1 cellular context compared by ENCODE assay signal in the genomic region with DNA sequence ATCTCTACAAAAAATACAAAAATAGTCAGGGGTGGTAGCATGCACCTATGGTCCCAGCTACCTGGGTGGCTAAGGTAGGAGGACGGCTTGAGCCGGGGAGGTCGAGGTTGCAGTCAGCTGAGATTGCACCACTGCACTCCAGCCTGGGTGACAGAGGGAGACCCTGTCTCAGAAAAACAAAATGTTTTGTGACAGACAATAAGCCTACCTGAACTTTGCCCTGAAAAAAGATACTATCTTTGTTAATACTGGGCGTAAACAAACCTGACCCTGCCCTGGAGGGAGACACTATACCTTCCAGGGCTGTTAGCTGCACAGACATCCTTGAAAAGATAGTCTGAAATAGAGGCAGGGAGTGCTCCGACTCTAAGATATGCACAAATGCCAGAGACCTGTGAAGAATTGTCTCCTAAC.
TF ChIP-seq lines count a peak whose summit lies in the region.

No MANE protein-coding gene starts in this region.

TF ChIP-seq in HepG2, 621 proteins besides CTCF, POLR2A, EP300 and RAD21 (continues in another document):
- TF ChIP-seq KDM6A (CRISPR knock-in tag; IDR thresholded peaks at IDR 0.05; ENCODE audit: low read depth): peak; percentile 47; the same call in 1 of the 2 replicates
- no peak for TF ChIP-seq TAF15 (IDR thresholded peaks at IDR 0.05; ENCODE audit: low read depth, low read length, poor library complexity, severe bottlenecking)
- TF ChIP-seq ZNF414 (CRISPR knock-in tag; IDR thresholded peaks at IDR 0.05): peak; percentile 61; the same call in 1 of the 2 replicates
- no peak; the same call in 1 of the 2 replicates for TF ChIP-seq HIVEP1 (CRISPR knock-in tag; IDR thresholded peaks at IDR 0.05)
- TF ChIP-seq, protein P1, sequence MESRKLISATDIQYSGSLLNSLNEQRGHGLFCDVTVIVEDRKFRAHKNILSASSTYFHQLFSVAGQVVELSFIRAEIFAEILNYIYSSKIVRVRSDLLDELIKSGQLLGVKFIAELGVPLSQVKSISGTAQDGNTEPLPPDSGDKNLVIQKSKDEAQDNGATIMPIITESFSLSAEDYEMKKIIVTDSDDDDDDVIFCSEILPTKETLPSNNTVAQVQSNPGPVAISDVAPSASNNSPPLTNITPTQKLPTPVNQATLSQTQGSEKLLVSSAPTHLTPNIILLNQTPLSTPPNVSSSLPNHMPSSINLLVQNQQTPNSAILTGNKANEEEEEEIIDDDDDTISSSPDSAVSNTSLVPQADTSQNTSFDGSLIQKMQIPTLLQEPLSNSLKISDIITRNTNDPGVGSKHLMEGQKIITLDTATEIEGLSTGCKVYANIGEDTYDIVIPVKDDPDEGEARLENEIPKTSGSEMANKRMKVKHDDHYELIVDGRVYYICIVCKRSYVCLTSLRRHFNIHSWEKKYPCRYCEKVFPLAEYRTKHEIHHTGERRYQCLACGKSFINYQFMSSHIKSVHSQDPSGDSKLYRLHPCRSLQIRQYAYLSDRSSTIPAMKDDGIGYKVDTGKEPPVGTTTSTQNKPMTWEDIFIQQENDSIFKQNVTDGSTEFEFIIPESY (CRISPR knock-in tag; IDR thresholded peaks at IDR 0.05): no peak
- TF ChIP-seq, protein P2, sequence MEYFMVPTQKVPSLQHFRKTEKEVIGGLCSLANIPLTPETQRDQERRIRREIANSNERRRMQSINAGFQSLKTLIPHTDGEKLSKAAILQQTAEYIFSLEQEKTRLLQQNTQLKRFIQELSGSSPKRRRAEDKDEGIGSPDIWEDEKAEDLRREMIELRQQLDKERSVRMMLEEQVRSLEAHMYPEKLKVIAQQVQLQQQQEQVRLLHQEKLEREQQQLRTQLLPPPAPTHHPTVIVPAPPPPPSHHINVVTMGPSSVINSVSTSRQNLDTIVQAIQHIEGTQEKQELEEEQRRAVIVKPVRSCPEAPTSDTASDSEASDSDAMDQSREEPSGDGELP (IDR thresholded peaks at IDR 0.05; ENCODE audit: borderline replicate concordance, low read depth): peak; percentile 87
- no peak for TF ChIP-seq ZNF639 (CRISPR knock-in tag; conservative IDR thresholded peaks at IDR 0.05)
- no peak for TF ChIP-seq ZNF446 (CRISPR knock-in tag; IDR thresholded peaks at IDR 0.05)
- TF ChIP-seq, protein P3, sequence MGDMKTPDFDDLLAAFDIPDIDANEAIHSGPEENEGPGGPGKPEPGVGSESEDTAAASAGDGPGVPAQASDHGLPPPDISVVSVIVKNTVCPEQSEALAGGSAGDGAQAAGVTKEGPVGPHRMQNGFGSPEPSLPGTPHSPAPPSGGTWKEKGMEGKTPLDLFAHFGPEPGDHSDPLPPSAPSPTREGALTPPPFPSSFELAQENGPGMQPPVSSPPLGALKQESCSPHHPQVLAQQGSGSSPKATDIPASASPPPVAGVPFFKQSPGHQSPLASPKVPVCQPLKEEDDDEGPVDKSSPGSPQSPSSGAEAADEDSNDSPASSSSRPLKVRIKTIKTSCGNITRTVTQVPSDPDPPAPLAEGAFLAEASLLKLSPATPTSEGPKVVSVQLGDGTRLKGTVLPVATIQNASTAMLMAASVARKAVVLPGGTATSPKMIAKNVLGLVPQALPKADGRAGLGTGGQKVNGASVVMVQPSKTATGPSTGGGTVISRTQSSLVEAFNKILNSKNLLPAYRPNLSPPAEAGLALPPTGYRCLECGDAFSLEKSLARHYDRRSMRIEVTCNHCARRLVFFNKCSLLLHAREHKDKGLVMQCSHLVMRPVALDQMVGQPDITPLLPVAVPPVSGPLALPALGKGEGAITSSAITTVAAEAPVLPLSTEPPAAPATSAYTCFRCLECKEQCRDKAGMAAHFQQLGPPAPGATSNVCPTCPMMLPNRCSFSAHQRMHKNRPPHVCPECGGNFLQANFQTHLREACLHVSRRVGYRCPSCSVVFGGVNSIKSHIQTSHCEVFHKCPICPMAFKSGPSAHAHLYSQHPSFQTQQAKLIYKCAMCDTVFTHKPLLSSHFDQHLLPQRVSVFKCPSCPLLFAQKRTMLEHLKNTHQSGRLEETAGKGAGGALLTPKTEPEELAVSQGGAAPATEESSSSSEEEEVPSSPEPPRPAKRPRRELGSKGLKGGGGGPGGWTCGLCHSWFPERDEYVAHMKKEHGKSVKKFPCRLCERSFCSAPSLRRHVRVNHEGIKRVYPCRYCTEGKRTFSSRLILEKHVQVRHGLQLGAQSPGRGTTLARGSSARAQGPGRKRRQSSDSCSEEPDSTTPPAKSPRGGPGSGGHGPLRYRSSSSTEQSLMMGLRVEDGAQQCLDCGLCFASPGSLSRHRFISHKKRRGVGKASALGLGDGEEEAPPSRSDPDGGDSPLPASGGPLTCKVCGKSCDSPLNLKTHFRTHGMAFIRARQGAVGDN (CRISPR knock-in tag; IDR thresholded peaks at IDR 0.05): peak; percentile 57
- no peak for TF ChIP-seq SUZ12 (IDR thresholded peaks at IDR 0.05; ENCODE audit: low read depth, low read length)
- TF ChIP-seq FOXO1 (CRISPR knock-in tag; IDR thresholded peaks at IDR 0.05): peak; percentile 93
- TF ChIP-seq HMG20A (CRISPR knock-in tag; IDR thresholded peaks at IDR 0.05; ENCODE audit: borderline replicate concordance): peak; percentile 89
- TF ChIP-seq GABPB1 (CRISPR knock-in tag; IDR thresholded peaks at IDR 0.05): no peak
- no peak for TF ChIP-seq ZFP90 (CRISPR knock-in tag; IDR thresholded peaks at IDR 0.05; ENCODE audit: borderline replicate concordance)
- peak; percentile 95 for TF ChIP-seq SOX13 (IDR thresholded peaks at IDR 0.05)
- TF ChIP-seq SOX13 (CRISPR knock-in tag; conservative IDR thresholded peaks at IDR 0.05 in 1 of 2, IDR thresholded peaks at IDR 0.05 in 1 of 2): peak in 1 of 2 experiments; percentile 99; a peak in 2 of 4 replicates
- peak; percentile 81 for TF ChIP-seq MED1 (CRISPR knock-in tag; IDR thresholded peaks at IDR 0.05)
- TF ChIP-seq, protein P4, sequence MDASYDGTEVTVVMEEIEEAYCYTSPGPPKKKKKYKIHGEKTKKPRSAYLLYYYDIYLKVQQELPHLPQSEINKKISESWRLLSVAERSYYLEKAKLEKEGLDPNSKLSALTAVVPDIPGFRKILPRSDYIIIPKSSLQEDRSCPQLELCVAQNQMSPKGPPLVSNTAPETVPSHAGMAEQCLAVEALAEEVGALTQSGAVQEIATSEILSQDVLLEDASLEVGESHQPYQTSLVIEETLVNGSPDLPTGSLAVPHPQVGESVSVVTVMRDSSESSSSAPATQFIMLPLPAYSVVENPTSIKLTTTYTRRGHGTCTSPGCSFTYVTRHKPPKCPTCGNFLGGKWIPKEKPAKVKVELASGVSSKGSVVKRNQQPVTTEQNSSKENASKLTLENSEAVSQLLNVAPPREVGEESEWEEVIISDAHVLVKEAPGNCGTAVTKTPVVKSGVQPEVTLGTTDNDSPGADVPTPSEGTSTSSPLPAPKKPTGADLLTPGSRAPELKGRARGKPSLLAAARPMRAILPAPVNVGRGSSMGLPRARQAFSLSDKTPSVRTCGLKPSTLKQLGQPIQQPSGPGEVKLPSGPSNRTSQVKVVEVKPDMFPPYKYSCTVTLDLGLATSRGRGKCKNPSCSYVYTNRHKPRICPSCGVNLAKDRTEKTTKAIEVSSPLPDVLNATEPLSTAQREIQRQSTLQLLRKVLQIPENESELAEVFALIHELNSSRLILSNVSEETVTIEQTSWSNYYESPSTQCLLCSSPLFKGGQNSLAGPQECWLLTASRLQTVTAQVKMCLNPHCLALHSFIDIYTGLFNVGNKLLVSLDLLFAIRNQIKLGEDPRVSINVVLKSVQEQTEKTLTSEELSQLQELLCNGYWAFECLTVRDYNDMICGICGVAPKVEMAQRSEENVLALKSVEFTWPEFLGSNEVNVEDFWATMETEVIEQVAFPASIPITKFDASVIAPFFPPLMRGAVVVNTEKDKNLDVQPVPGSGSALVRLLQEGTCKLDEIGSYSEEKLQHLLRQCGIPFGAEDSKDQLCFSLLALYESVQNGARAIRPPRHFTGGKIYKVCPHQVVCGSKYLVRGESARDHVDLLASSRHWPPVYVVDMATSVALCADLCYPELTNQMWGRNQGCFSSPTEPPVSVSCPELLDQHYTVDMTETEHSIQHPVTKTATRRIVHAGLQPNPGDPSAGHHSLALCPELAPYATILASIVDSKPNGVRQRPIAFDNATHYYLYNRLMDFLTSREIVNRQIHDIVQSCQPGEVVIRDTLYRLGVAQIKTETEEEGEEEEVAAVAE (CRISPR knock-in tag; IDR thresholded peaks at IDR 0.05; ENCODE audit: borderline replicate concordance): no peak
- TF ChIP-seq FOSL1 (CRISPR knock-in tag; IDR thresholded peaks at IDR 0.05; ENCODE audit: borderline replicate concordance): no peak
- TF ChIP-seq ZBTB37 (CRISPR knock-in tag; IDR thresholded peaks at IDR 0.05): no peak
- TF ChIP-seq SP1 (IDR thresholded peaks at IDR 0.05): no peak
- no peak for TF ChIP-seq SP1 (CRISPR knock-in tag; IDR thresholded peaks at IDR 0.05)
- TF ChIP-seq, protein P5, sequence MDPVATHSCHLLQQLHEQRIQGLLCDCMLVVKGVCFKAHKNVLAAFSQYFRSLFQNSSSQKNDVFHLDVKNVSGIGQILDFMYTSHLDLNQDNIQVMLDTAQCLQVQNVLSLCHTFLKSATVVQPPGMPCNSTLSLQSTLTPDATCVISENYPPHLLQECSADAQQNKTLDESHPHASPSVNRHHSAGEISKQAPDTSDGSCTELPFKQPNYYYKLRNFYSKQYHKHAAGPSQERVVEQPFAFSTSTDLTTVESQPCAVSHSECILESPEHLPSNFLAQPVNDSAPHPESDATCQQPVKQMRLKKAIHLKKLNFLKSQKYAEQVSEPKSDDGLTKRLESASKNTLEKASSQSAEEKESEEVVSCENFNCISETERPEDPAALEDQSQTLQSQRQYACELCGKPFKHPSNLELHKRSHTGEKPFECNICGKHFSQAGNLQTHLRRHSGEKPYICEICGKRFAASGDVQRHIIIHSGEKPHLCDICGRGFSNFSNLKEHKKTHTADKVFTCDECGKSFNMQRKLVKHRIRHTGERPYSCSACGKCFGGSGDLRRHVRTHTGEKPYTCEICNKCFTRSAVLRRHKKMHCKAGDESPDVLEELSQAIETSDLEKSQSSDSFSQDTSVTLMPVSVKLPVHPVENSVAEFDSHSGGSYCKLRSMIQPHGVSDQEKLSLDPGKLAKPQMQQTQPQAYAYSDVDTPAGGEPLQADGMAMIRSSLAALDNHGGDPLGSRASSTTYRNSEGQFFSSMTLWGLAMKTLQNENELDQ (CRISPR knock-in tag; IDR thresholded peaks at IDR 0.05; ENCODE audit: borderline replicate concordance): no peak
- TF ChIP-seq ZSCAN12 (CRISPR knock-in tag; IDR thresholded peaks at IDR 0.05): no peak
- TF ChIP-seq ZNF430 (CRISPR knock-in tag; IDR thresholded peaks at IDR 0.05): 0 out of 2 replicates have a peak, but pooled peaks have one; percentile 55
- no peak for TF ChIP-seq ZNF816 (CRISPR knock-in tag; IDR thresholded peaks at IDR 0.05; ENCODE audit: borderline replicate concordance)
- no peak for TF ChIP-seq ZNF790 (CRISPR knock-in tag; IDR thresholded peaks at IDR 0.05; ENCODE audit: borderline replicate concordance)
- TF ChIP-seq CCDC6 (CRISPR knock-in tag; IDR thresholded peaks at IDR 0.05): no peak
- no peak for TF ChIP-seq ZNF557 (CRISPR knock-in tag; IDR thresholded peaks at IDR 0.05)
- no peak for TF ChIP-seq MYC (CRISPR knock-in tag; IDR thresholded peaks at IDR 0.05; ENCODE audit: borderline replicate concordance)
- no peak for TF ChIP-seq PBX2 (CRISPR knock-in tag; IDR thresholded peaks at IDR 0.05)
- TF ChIP-seq CC2D1A (CRISPR knock-in tag; IDR thresholded peaks at IDR 0.05): no peak
- TF ChIP-seq ZNF800 (CRISPR knock-in tag; IDR thresholded peaks at IDR 0.05): no peak
- no peak for TF ChIP-seq ZNF501 (CRISPR knock-in tag; IDR thresholded peaks at IDR 0.05)
- peak; percentile 94 for TF ChIP-seq SALL1 (CRISPR knock-in tag; IDR thresholded peaks at IDR 0.05)
- peak; percentile 77; the same call in 1 of the 2 replicates for TF ChIP-seq ZNF292 (CRISPR knock-in tag; IDR thresholded peaks at IDR 0.05; ENCODE audit: borderline replicate concordance, low read depth)
